Comparison of ENCODE assay signal across 8 cellular contexts in genomic region chr12:111298583-111299436, GRCh38.
DNase-seq lines count a peak whose midpoint lies in the region; ATAC-seq and TF ChIP-seq lines count a peak whose summit lies in the region.

No MANE protein-coding gene starts in this region.

- H3K36me3 ChIP-seq in GM23248 (ENCODE audit: low read depth) (no peaks in the 10 kb centered on the region), NT2/D1 (ENCODE audit: insufficient read depth, insufficient read length, low read length) (no peaks in the 10 kb centered on the region), psoas muscle (ENCODE audit: insufficient read depth in 1 of 2, low read depth in 1 of 2) (no peaks in the 10 kb centered on the region)

- H4K20me1 ChIP-seq in GM23248 (ENCODE audit: insufficient read depth), result no peaks in the 10 kb centered on the region

- H3K4me3 ChIP-seq in GM23248, result no peak overlapping the region
- no peak overlapping the region for H3K4me3 ChIP-seq in NT2/D1 (ENCODE audit: insufficient read length, low read depth)
- no peak overlapping the region for H3K4me3 ChIP-seq in psoas muscle

- DNase-seq in AG20443 (ENCODE audit: low spot score) (peak; percentile 84), GM23248 (peak; percentile 73), NT2/D1 (ENCODE audit: low read depth, low spot score) (peak; percentile 71), foreskin keratinocyte (peak in 1 of 2 donors; percentile 15), psoas muscle (peak; percentile 25 to 65), NCI-H2107 (lab: John Stamatoyannopoulos, UW) (no peak)
- DNase-seq in activated T-helper 2 cell treated with anti-CD3 and anti-CD28 coated beads, Interferon-gamma antibody, Interleukin-2, Interleukin-4, amounts not matched to agents 10 μg/mL and 5 μg/mL and 100 μg/mL, durations not matched to agents 14 hours and 24 hours and 36 hours (ENCODE audit: low spot score), result peak; percentile 12

- no peak overlapping the region for H3K27ac Mint-ChIP-seq in activated T-helper 2 cell treated with anti-CD3 and anti-CD28 coated beads, Interferon-gamma antibody, Interleukin-2, Interleukin-4, amounts not matched to agents 10 μg/mL and 5 μg/mL and 100 μg/mL, durations not matched to agents 14 hours and 24 hours and 36 hours

- no peak overlapping the region for H3K9ac ChIP-seq in GM23248
- H3K9ac ChIP-seq in NT2/D1 (ENCODE audit: insufficient read length, low read depth), result peak overlapping the region; percentile 59

- no peaks in the 10 kb centered on the region for H3K36me3 Mint-ChIP-seq in activated T-helper 2 cell treated with anti-CD3 and anti-CD28 coated beads, Interferon-gamma antibody, Interleukin-2, Interleukin-4, amounts not matched to agents 10 μg/mL and 5 μg/mL and 100 μg/mL, durations not matched to agents 14 hours and 24 hours and 36 hours (ENCODE audit: low read depth)

- no peak overlapping the region for H3K4me3 Mint-ChIP-seq in activated T-helper 2 cell treated with anti-CD3 and anti-CD28 coated beads, Interferon-gamma antibody, Interleukin-2, Interleukin-4, amounts not matched to agents 10 μg/mL and 5 μg/mL and 100 μg/mL, durations not matched to agents 14 hours and 24 hours and 36 hours (ENCODE audit: low read depth)

- no peak overlapping the region for H2AFZ ChIP-seq in GM23248

- no peaks in the 10 kb centered on the region for H3K4me1 Mint-ChIP-seq in activated T-helper 2 cell treated with anti-CD3 and anti-CD28 coated beads, Interferon-gamma antibody, Interleukin-2, Interleukin-4, amounts not matched to agents 10 μg/mL and 5 μg/mL and 100 μg/mL, durations not matched to agents 14 hours and 24 hours and 36 hours (ENCODE audit: low read depth)

- no peak for TF ChIP-seq POLR2A in GM18505 (IDR thresholded peaks at IDR 0.05; ENCODE audit: borderline replicate concordance, extremely low read depth, insufficient read depth, insufficient read length)

- TF ChIP-seq CTCF in foreskin keratinocyte (conservative IDR thresholded peaks at IDR 0.05), result peak; percentile 90
- peak; percentile 69 for TF ChIP-seq CTCF in psoas muscle (IDR thresholded peaks at IDR 0.05)

- 47 to 51% methylated on average over 13 to 14 of the region's 14 CpGs for WGBS in GM23248 (ENCODE audit: low coverage in 1 of 2, low lambda C conversion rate in 2 of 2, missing lambda C conversion rate in 2 of 2), 2 experiments
- 56 to 58% (median 57%) methylated on average over 14 of the region's 14 CpGs for WGBS in psoas muscle, 3 donors

- H3K9me2 ChIP-seq in GM23248 (ENCODE audit: insufficient read depth), result no peaks in the 10 kb centered on the region

- in situ Hi-C loops in GM23248 (cut with MboI), result loop anchor here (10.0 kb wide), 1 partner anchor 274 kb away; no protein-coding TSS in a partner anchor

- H3K9me3 ChIP-seq in GM23248 (ENCODE audit: low read depth), result no peaks in the 10 kb centered on the region
- H3K9me3 ChIP-seq in NT2/D1 (ENCODE audit: insufficient read depth, low read length), result peaks cover 4% of the 10 kb centered on the region; the same call in 1 of the 2 replicates
- H3K9me3 ChIP-seq in psoas muscle, result peaks cover 3% of the 10 kb centered on the region

- no peaks in the 10 kb centered on the region for H3K79me2 ChIP-seq in GM23248 (ENCODE audit: insufficient read depth)

- H3K9me3 Mint-ChIP-seq in activated T-helper 2 cell treated with anti-CD3 and anti-CD28 coated beads, Interferon-gamma antibody, Interleukin-2, Interleukin-4, amounts not matched to agents 10 μg/mL and 5 μg/mL and 100 μg/mL, durations not matched to agents 14 hours and 24 hours and 36 hours, result no peaks in the 10 kb centered on the region

- H3F3A ChIP-seq in GM23248 (ENCODE audit: insufficient read depth), result no peaks in the 10 kb centered on the region

- H3K27me3 ChIP-seq in GM23248 (replicated peaks; ENCODE audit: insufficient read depth) (peaks cover 7% of the 10 kb centered on the region; the same call in 1 of the 2 replicates), NT2/D1 (ENCODE audit: insufficient read depth, insufficient read length) (no peaks in the 10 kb centered on the region), foreskin keratinocyte (no peaks in the 10 kb centered on the region), psoas muscle (ENCODE audit: insufficient read depth in 3 of 3, low read length in 2 of 3) (peaks cover 0 to under 1% (median 0%) of the 10 kb centered on the region in 3 donors)

- no peak overlapping the region for H3K4me2 ChIP-seq in GM23248 (ENCODE audit: unreplicated experiment)

- H3K4me1 ChIP-seq in GM23248 (ENCODE audit: insufficient read depth) (no peaks in the 10 kb centered on the region), NT2/D1 (ENCODE audit: insufficient read depth, insufficient read length) (peaks cover 17% of the 10 kb centered on the region), foreskin keratinocyte (no peaks in the 10 kb centered on the region), psoas muscle (no peaks in the 10 kb centered on the region)

- H3K27ac ChIP-seq in GM23248 (no peak overlapping the region), foreskin keratinocyte (no peak overlapping the region), psoas muscle (no peak overlapping the region)

- H3K27me3 Mint-ChIP-seq in activated T-helper 2 cell treated with anti-CD3 and anti-CD28 coated beads, Interferon-gamma antibody, Interleukin-2, Interleukin-4, amounts not matched to agents 10 μg/mL and 5 μg/mL and 100 μg/mL, durations not matched to agents 14 hours and 24 hours and 36 hours (ENCODE audit: low read depth), result no peaks in the 10 kb centered on the region

- intact Hi-C loops in activated T-helper 2 cell treated with anti-CD3 and anti-CD28 coated beads, Interferon-gamma antibody, Interleukin-2, Interleukin-4, amounts not matched to agents 10 μg/mL and 5 μg/mL and 100 μg/mL, durations not matched to agents 14 hours and 24 hours and 36 hours (cut with micrococcal nuclease), result loop anchor here (5.0 kb wide), 1 partner anchor 362 kb away; no protein-coding TSS in a partner anchor
- intact Hi-C loops in psoas muscle (cut with DNase I), result loop anchor here in 1 of 2 donors (2.0 to 5.0 kb wide), 2 partner anchors 274 to 362 kb away; no protein-coding TSS in a partner anchor

- ATAC-seq in foreskin keratinocyte (peak; percentile 62), psoas muscle (peak; percentile 53 to 80 (median 72)), GM18505 (IDR thresholded peaks at IDR 0.05; ENCODE audit: unreplicated experiment) (no peak)
